Comparison of ENCODE assay signal across 26 cellular contexts in genomic region chr10:127456122-127456521, GRCh38.
"Had no signal": no experiment of that assay in that cellular context is flagged by ENCODE, and none has a peak within 500 bp of the region (broad histone marks: within the 10 kb centered on the region; RNA-seq: fewer than 3 reads in every experiment).

No MANE protein-coding gene starts in this region.

- H3K36me3 Mint-ChIP-seq: naive B cell; natural killer cell; stimulated activated effector memory CD8-positive, alpha-beta T cell treated with anti-CD3 and anti-CD28 coated beads, Interleukin-12 subunit alpha, Interleukin-12 subunit beta, amount 100 ng/mL, for 72 hours had no signal

- H3K9me3 Mint-ChIP-seq: natural killer cell; stimulated activated effector memory CD8-positive, alpha-beta T cell treated with anti-CD3 and anti-CD28 coated beads, Interleukin-12 subunit alpha, Interleukin-12 subunit beta, amount 100 ng/mL, for 72 hours had no signal

- DNase-seq: hippocampal formation; kidney glomerular epithelial cell; left colon; left ventricle myocardium inferior; midbrain; mucosa of descending colon; naive B cell; natural killer cell; nephron progenitor cell; pancreas; retina; right cardiac atrium; small intestine; spleen; stimulated activated CD4-positive, alpha-beta T cell treated with anti-CD3 and anti-CD28 coated beads, Interleukin-4, amount 100 ng/mL, for 24 hours; stimulated activated naive CD4-positive, alpha-beta T cell; tibial artery; trophoblast cell; upper lobe of right lung had no signal

- H3K27ac ChIP-seq: left ventricle myocardium inferior, neural progenitor cell, pancreas, prostate gland, spleen, suprapubic skin, thoracic aorta, tibial artery, upper lobe of right lung had no signal

- H3K4me1 Mint-ChIP-seq: naive B cell; natural killer cell; neural progenitor cell; stimulated activated effector memory CD8-positive, alpha-beta T cell treated with anti-CD3 and anti-CD28 coated beads, Interleukin-12 subunit alpha, Interleukin-12 subunit beta, amount 100 ng/mL, for 72 hours had no signal

- H3K4me3 ChIP-seq: left ventricle myocardium inferior, lung, mucosa of descending colon, neural progenitor cell, pancreas, prostate gland, spleen, suprapubic skin, thoracic aorta, tibial artery, upper lobe of right lung had no signal

- H3K27ac Mint-ChIP-seq: natural killer cell; nephron progenitor cell; neural progenitor cell; stimulated activated effector memory CD8-positive, alpha-beta T cell treated with anti-CD3 and anti-CD28 coated beads, Interleukin-12 subunit alpha, Interleukin-12 subunit beta, amount 100 ng/mL, for 72 hours; stimulated activated naive CD8-positive, alpha-beta T cell treated with anti-CD3 and anti-CD28 coated beads, Interleukin-15, Interleukin-2, amounts not matched to agents 100 ng/mL and 50 ng/mL, for 24 hours had no signal

- H3K4me3 Mint-ChIP-seq: natural killer cell; nephron progenitor cell; neural progenitor cell; stimulated activated effector memory CD8-positive, alpha-beta T cell treated with anti-CD3 and anti-CD28 coated beads, Interleukin-12 subunit alpha, Interleukin-12 subunit beta, amount 100 ng/mL, for 72 hours; stimulated activated naive CD8-positive, alpha-beta T cell treated with anti-CD3 and anti-CD28 coated beads, Interleukin-15, Interleukin-2, amounts not matched to agents 100 ng/mL and 50 ng/mL, for 24 hours had no signal

- H3K27me3 Mint-ChIP-seq: naive B cell; stimulated activated naive CD8-positive, alpha-beta T cell treated with anti-CD3 and anti-CD28 coated beads, Interleukin-15, Interleukin-2, amounts not matched to agents 100 ng/mL and 50 ng/mL, for 24 hours had no signal
